Comparison of ENCODE assay signal across 2 cellular contexts in the genomic region with DNA sequence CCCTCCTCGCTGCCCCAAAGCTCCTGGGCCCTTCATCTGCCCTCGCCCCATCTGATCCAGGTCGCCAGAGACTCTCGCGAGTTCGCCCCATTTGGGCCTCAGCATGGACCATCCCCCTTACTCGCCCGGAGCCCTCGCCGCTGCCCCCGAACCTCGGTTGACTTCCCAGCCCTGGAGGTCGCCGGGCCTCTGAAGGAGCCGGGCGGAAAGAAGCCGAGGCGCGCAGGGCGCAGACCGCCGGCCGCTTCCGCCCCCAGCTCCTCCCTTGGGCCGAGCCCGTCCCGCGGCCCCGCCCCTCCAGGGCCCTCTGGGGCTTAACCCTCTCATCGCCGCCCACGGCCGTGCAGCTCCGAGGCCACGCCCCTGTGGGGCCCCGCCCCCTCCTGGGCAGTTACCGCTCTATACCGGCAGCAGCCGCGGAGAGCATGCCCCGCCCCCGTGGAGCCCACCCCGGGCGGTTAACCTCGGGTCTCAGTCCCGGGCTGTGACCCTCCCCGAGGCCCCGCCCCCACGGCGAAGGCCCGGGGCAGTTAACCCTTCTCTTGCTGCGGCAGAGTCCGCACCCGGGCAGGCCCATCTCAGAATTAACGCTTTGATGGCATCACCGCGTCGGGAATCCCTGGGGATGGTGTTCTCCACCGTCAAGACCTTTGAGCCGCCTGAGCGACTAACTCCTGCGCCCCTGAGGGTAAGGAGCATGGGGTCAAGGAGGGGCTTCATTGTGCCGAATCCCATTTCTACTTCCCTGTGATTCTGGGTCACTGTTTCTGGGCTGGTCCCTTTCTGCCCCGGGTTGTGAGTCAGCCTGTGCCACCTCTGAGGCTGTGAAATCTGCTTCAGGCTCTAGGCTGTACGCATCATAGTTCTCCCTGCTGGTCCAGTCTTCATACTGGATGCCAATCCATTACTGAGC.
A peak's percentile ranks its signal among the peaks of the same experiment; 100 is the strongest.
TF ChIP-seq lines count a peak whose summit lies in the region.

A gene with protein sequence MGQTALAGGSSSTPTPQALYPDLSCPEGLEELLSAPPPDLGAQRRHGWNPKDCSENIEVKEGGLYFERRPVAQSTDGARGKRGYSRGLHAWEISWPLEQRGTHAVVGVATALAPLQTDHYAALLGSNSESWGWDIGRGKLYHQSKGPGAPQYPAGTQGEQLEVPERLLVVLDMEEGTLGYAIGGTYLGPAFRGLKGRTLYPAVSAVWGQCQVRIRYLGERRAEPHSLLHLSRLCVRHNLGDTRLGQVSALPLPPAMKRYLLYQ (minus strand): TSS at position 210 of the 913 bp plus-strand sequence. CDS start 402 bp downstream, outside the sequence.

TF ChIP-seq in HCT116, 20 proteins besides CTCF, POLR2A, EP300 and RAD21 (continued from another document):
- TF ChIP-seq ELF1 (IDR thresholded peaks at IDR 0.05; ENCODE audit: borderline replicate concordance, low read depth) (no peak), ZNF274 (IDR thresholded peaks at IDR 0.05; ENCODE audit: low read depth, low read length) (no peak), TCF7L2 (IDR thresholded peaks at IDR 0.05; ENCODE audit: borderline replicate concordance, extremely low read depth, insufficient read depth, insufficient read length) (peak; percentile 35), SIN3A (IDR thresholded peaks at IDR 0.05; ENCODE audit: low read depth) (no peak)

TF ChIP-seq in neural cell, 6 proteins besides CTCF, POLR2A, EP300 and RAD21 (continued from another document):
- TF ChIP-seq, protein P1, sequence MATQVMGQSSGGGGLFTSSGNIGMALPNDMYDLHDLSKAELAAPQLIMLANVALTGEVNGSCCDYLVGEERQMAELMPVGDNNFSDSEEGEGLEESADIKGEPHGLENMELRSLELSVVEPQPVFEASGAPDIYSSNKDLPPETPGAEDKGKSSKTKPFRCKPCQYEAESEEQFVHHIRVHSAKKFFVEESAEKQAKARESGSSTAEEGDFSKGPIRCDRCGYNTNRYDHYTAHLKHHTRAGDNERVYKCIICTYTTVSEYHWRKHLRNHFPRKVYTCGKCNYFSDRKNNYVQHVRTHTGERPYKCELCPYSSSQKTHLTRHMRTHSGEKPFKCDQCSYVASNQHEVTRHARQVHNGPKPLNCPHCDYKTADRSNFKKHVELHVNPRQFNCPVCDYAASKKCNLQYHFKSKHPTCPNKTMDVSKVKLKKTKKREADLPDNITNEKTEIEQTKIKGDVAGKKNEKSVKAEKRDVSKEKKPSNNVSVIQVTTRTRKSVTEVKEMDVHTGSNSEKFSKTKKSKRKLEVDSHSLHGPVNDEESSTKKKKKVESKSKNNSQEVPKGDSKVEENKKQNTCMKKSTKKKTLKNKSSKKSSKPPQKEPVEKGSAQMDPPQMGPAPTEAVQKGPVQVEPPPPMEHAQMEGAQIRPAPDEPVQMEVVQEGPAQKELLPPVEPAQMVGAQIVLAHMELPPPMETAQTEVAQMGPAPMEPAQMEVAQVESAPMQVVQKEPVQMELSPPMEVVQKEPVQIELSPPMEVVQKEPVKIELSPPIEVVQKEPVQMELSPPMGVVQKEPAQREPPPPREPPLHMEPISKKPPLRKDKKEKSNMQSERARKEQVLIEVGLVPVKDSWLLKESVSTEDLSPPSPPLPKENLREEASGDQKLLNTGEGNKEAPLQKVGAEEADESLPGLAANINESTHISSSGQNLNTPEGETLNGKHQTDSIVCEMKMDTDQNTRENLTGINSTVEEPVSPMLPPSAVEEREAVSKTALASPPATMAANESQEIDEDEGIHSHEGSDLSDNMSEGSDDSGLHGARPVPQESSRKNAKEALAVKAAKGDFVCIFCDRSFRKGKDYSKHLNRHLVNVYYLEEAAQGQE (IDR thresholded peaks at IDR 0.05; ENCODE audit: borderline replicate concordance) = no peak
- TF ChIP-seq TAF1 (IDR thresholded peaks at IDR 0.05; ENCODE audit: low read depth) (no peak), MXI1 (conservative IDR thresholded peaks at IDR 0.05; ENCODE audit: poor library complexity, severe bottlenecking) (no peak), POLR2AphosphoS5 (IDR thresholded peaks at IDR 0.05) (peak; percentile 39)
